33 cellular contexts compared by ENCODE assay signal in the genomic region with DNA sequence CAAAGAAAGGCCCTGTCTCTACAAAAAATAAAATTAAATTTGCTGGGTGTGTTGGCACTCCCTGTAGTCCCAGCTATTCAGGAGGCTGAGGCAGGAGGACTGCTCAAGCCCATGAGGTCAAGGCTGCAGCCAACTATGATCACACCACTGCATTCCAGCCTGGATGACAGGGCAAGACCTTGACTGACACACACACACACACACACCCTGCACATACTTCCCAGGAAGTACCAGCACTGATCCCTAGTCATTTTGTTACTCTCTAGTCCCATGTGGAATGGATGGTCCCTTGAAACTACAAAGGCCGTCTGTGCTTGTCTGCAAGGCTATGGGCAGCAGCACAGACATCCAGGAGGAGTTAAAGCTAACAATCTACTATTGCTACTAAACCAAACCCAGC. TPM values are rescaled to one million over a fixed set of nuclear protein-coding genes. Genes with fewer than 3 reads are reported as not detected.
A peak's percentile ranks its signal among the peaks of the same experiment; 100 is the strongest.
DNase-seq lines count a peak whose midpoint lies in the region; ATAC-seq, FAIRE-seq and TF ChIP-seq lines count a peak whose summit lies in the region.
"Had no signal": no experiment of that assay in that cellular context is flagged by ENCODE, and none has a peak within 500 bp of the region (broad histone marks: within the 10 kb centered on the region; RNA-seq: fewer than 3 reads in every experiment).

No MANE protein-coding gene starts in this region.

- no peak overlapping the region for H3K4me3 Mint-ChIP-seq in activated T-helper 17 cell treated with anti-CD3 and anti-CD28 coated beads, Interleukin-2, amount 50 U/mL, for 72 hours
- H3K4me3 Mint-ChIP-seq: activated T-cell treated with anti-CD3 and anti-CD28 coated beads, Interleukin-2, amount 50 U/mL, for 24 hours; endodermal cell; GM23338 had no signal

- ATAC-seq in activated T-helper 17 cell treated with anti-CD3 and anti-CD28 coated beads, Interleukin-2, amount 50 U/mL, for 72 hours (replicated peaks): no peak
- ATAC-seq in thoracic aorta (ENCODE audit: insufficient number of reproducible peaks, low FRiP score, low read depth) (peak; percentile 24), HG03097 (IDR thresholded peaks at IDR 0.05; ENCODE audit: low FRiP score, unreplicated experiment) (no peak), GM21447 (IDR thresholded peaks at IDR 0.05; ENCODE audit: unreplicated experiment) (no peak)
- ATAC-seq: left cardiac atrium had no signal

- peaks cover 2 to 4% of the 10 kb centered on the region in 2 donors for H3K4me1 ChIP-seq in thoracic aorta (ENCODE audit: control insufficient read depth in 1 of 2, low read depth in 2 of 2)
- H3K4me1 ChIP-seq: prostate gland had no signal

- H3K4me1 Mint-ChIP-seq in activated T-helper 17 cell treated with anti-CD3 and anti-CD28 coated beads, Interleukin-2, amount 50 U/mL, for 72 hours: peaks cover 70% of the 10 kb centered on the region

- H3K36me3 ChIP-seq in thoracic aorta: no peaks in the 10 kb centered on the region
- H3K36me3 ChIP-seq: neutrophil, prostate gland, stomach, upper lobe of left lung had no signal

- peaks cover 18% of the 10 kb centered on the region for H3K36me3 Mint-ChIP-seq in activated T-helper 17 cell treated with anti-CD3 and anti-CD28 coated beads, Interleukin-2, amount 50 U/mL, for 72 hours (ENCODE audit: low read depth)

- no peak for TF ChIP-seq CTCF in thoracic aorta (IDR thresholded peaks at IDR 0.05)

- no peak for TF ChIP-seq POLR2A in GM12891 (IDR thresholded peaks at IDR 0.05; ENCODE audit: low read depth, low read length)

- no peak overlapping the region for H3K27ac ChIP-seq in thoracic aorta
- H3K27ac ChIP-seq: BLaER1 treated with 17β-estradiol and CSF1 and Interleukin-3, amounts not matched to agents 10 nM and 100 nM; neutrophil; prostate gland; stomach; upper lobe of left lung had no signal

- H3K9me3 ChIP-seq in thoracic aorta: no peaks in the 10 kb centered on the region
- H3K9me3 ChIP-seq: BLaER1 treated with 17β-estradiol and CSF1 and Interleukin-3, amounts not matched to agents 10 nM and 100 nM; neutrophil; prostate gland; SK-N-SH; stomach; upper lobe of left lung had no signal

- H3K27me3 ChIP-seq in thoracic aorta (replicated peaks; ENCODE audit: insufficient read depth): no peaks in the 10 kb centered on the region
- H3K27me3 ChIP-seq: BLaER1 treated with 17β-estradiol and CSF1 and Interleukin-3, amounts not matched to agents 10 nM and 100 nM; neutrophil; stomach; upper lobe of left lung had no signal

- DNase-seq in GM12891 (ENCODE audit: insufficient read length, low spot score) (no peak), foreskin melanocyte (peak; percentile 24), thoracic aorta (ENCODE audit: low spot score) (no peak), NOMO-1 (lab: John Stamatoyannopoulos, UW; ENCODE audit: unreplicated experiment in 2 of 2) (no peak)
- DNase-seq: ACHN; activated CD4-positive, alpha-beta T cell treated with anti-CD3 and anti-CD28 coated beads for 4 hours; activated naive CD4-positive, alpha-beta T cell treated with Interleukin-2 at 50 U/mL for 16 hours; activated T-cell treated with anti-CD3 and anti-CD28 coated beads, Interleukin-2, amount 50 U/mL, for 24 hours; cortex of kidney; endodermal cell; head of caudate nucleus; KG1; left cardiac atrium; MV-4-11; NCI-H187 treated with DMSO at 0.1 percent for 48 hours; RPMI8226; SK-N-SH; stimulated activated CD8-positive, alpha-beta memory T cell treated with anti-CD3 and anti-CD28 coated beads, Interleukin-4, amount 100 ng/mL, for 48 hours; stomach; T-helper 2 cell; upper lobe of left lung had no signal

- peak overlapping the region; percentile 55 for H3K27ac Mint-ChIP-seq in activated T-helper 17 cell treated with anti-CD3 and anti-CD28 coated beads, Interleukin-2, amount 50 U/mL, for 72 hours
- H3K27ac Mint-ChIP-seq: activated T-cell treated with anti-CD3 and anti-CD28 coated beads, Interleukin-2, amount 50 U/mL, for 24 hours; endodermal cell; GM23338 had no signal

- H3K27me3 Mint-ChIP-seq in activated T-helper 17 cell treated with anti-CD3 and anti-CD28 coated beads, Interleukin-2, amount 50 U/mL, for 72 hours: no peaks in the 10 kb centered on the region
- H3K27me3 Mint-ChIP-seq: activated T-cell treated with anti-CD3 and anti-CD28 coated beads, Interleukin-2, amount 50 U/mL, for 24 hours had no signal

- no peaks in the 10 kb centered on the region for H3K9me3 Mint-ChIP-seq in activated T-helper 17 cell treated with anti-CD3 and anti-CD28 coated beads, Interleukin-2, amount 50 U/mL, for 72 hours
- H3K9me3 Mint-ChIP-seq: activated T-cell treated with anti-CD3 and anti-CD28 coated beads, Interleukin-2, amount 50 U/mL, for 24 hours; endodermal cell; GM23338 had no signal

- peak; percentile 75 for FAIRE-seq in GM12891 (lab: Jason Lieb, UNC)
- FAIRE-seq: D721Med, GM19239, HTR-8/SVneo had no signal

- H3K4me3 ChIP-seq in thoracic aorta: no peak overlapping the region
- H3K4me3 ChIP-seq: BLaER1 treated with 17β-estradiol and CSF1 and Interleukin-3, amounts not matched to agents 10 nM and 100 nM; GM23338; prostate gland; stomach; upper lobe of left lung had no signal

TF ChIP-seq in GM12891, 5 proteins besides CTCF, POLR2A, EP300 and RAD21:
- TF ChIP-seq POLR2AphosphoS5 (IDR thresholded peaks at IDR 0.05; ENCODE audit: low read depth, low read length) (no peak), SPI1 (IDR thresholded peaks at IDR 0.05; ENCODE audit: low read depth, low read length) (no peak), POU2F2 (IDR thresholded peaks at IDR 0.05; ENCODE audit: low read depth, low read length) (no peak), PAX5 (IDR thresholded peaks at IDR 0.05; ENCODE audit: insufficient read depth, low read length, severe bottlenecking) (no peak), TAF1 (IDR thresholded peaks at IDR 0.05; ENCODE audit: low read depth, low read length) (no peak)

RNA-seq across cellular contexts. Expression of gene CYP2D6, which starts 59.7 kb away (rescaled TPM):
- 1.1 TPM for polyA plus RNA-seq in GM12891 (2012; ENCODE audit: low read depth, missing spikeins)
- total RNA-seq in activated T-helper 17 cell treated with anti-CD3 and anti-CD28 coated beads, Interleukin-2, amount 50 U/mL, for 72 hours: 1 to 10 TPM; 5.5 to 6.3 TPM
- not detected for total RNA-seq in thoracic aorta
- total RNA-seq: myocyte, skeletal muscle tissue had no signal

Comparison
In these comparisons a context has a peak if more than half of its experiments do, and no peak if none do; other contexts are left out.
1. RNA of gene CYP2D6, which starts 59.7 kb away (total RNA-seq): 5.5 to 6.3 TPM in activated T-helper 17 cell treated with anti-CD3 and anti-CD28 coated beads, Interleukin-2, amount 50 U/mL, for 72 hours; not detected in thoracic aorta; every median in the first group is over 4 times any median in the second.